ENCODE assay signal across 8 cellular contexts in the genomic region with DNA sequence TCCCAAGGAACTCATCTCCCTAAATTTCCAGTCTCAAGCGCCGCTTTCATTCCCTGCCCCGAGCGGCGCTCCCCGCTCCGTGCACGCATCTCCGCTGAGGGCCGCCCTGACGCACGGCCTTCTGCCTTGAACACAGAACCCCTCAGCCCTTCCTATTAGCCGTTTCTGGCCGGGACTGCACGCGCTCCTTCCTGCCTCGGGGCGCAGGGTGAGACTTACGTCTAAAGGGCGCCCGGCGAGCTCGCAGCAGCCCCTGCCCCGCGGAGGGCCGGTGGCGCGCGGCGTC. TPM values are rescaled to one million over a fixed set of nuclear protein-coding genes. Genes with fewer than 3 reads are reported as not detected.
DNase-seq lines count a peak whose midpoint lies in the region; ATAC-seq and TF ChIP-seq lines count a peak whose summit lies in the region.

No MANE protein-coding gene starts in this region.

- no peaks in the 10 kb centered on the region for H3K36me3 ChIP-seq in uterus

- no peaks in the 10 kb centered on the region for H3K27me3 Mint-ChIP-seq in T-helper 17 cell
- no peaks in the 10 kb centered on the region for H3K27me3 Mint-ChIP-seq in natural killer cell treated with Interleukin-12 subunit alpha and Interleukin-12 subunit beta and Interleukin-15 and Interleukin-18, amount 100 ng/mL, for 72 hours

- H3K9me3 Mint-ChIP-seq in natural killer cell treated with Interleukin-12 subunit alpha and Interleukin-12 subunit beta and Interleukin-15 and Interleukin-18, amount 100 ng/mL, for 72 hours = no peaks in the 10 kb centered on the region

- H3K27ac ChIP-seq in uterus = peak overlapping the region; percentile 98 to 100

- peak; percentile 77 for DNase-seq in ELF-1 (ENCODE audit: low read depth, low spot score)
- no peak for DNase-seq in T-helper 17 cell
- DNase-seq in epithelial cell of esophagus (ENCODE audit: low read depth) = peak; percentile 55
- no peak for DNase-seq in natural killer cell treated with Interleukin-12 subunit alpha and Interleukin-12 subunit beta and Interleukin-15 and Interleukin-18, amount 100 ng/mL, for 72 hours (ENCODE audit: low spot score)
- no peak for DNase-seq in uterus
- no peak for DNase-seq in glomerular visceral epithelial cell (ENCODE audit: extremely low spot score)

- TF ChIP-seq CTCF in epithelial cell of esophagus (IDR thresholded peaks at IDR 0.05; ENCODE audit: insufficient read depth, low read depth, low read length, missing control alignments) = no peak
- no peak for TF ChIP-seq CTCF in uterus (IDR thresholded peaks at IDR 0.05)

- no peaks in the 10 kb centered on the region for H3K4me1 ChIP-seq in uterus

- peak overlapping the region; percentile 92 for H3K4me3 ChIP-seq in epithelial cell of esophagus (ENCODE audit: low read length)
- H3K4me3 ChIP-seq in uterus = peak overlapping the region; percentile 89 to 97

- intact Hi-C loops in uterus (cut with DNase I; ENCODE audit: low total_unique reads) = no loop called here

- H3K4me3 Mint-ChIP-seq in T-helper 17 cell = peak overlapping the region; percentile 92
- peak overlapping the region; percentile 98 for H3K4me3 Mint-ChIP-seq in natural killer cell treated with Interleukin-12 subunit alpha and Interleukin-12 subunit beta and Interleukin-15 and Interleukin-18, amount 100 ng/mL, for 72 hours

- peak overlapping the region; percentile 96 for H3K27ac Mint-ChIP-seq in T-helper 17 cell
- H3K27ac Mint-ChIP-seq in natural killer cell treated with Interleukin-12 subunit alpha and Interleukin-12 subunit beta and Interleukin-15 and Interleukin-18, amount 100 ng/mL, for 72 hours = peak overlapping the region; percentile 95 to 99

- H3K36me3 Mint-ChIP-seq in T-helper 17 cell (ENCODE audit: low read depth) = peaks cover 9% of the 10 kb centered on the region
- peaks cover 36% of the 10 kb centered on the region for H3K36me3 Mint-ChIP-seq in natural killer cell treated with Interleukin-12 subunit alpha and Interleukin-12 subunit beta and Interleukin-15 and Interleukin-18, amount 100 ng/mL, for 72 hours

- ATAC-seq in GM19452 (IDR thresholded peaks at IDR 0.05; ENCODE audit: unreplicated experiment) (peak; percentile 46), HG03460 (IDR thresholded peaks at IDR 0.05; ENCODE audit: unreplicated experiment) (peak; percentile 35), T-helper 17 cell (peak; percentile 36)
- peak; percentile 69 to 73 for ATAC-seq in natural killer cell treated with Interleukin-12 subunit alpha and Interleukin-12 subunit beta and Interleukin-15 and Interleukin-18, amount 100 ng/mL, for 72 hours

- H3K4me1 Mint-ChIP-seq in T-helper 17 cell = peaks cover 48% of the 10 kb centered on the region
- H3K4me1 Mint-ChIP-seq in natural killer cell treated with Interleukin-12 subunit alpha and Interleukin-12 subunit beta and Interleukin-15 and Interleukin-18, amount 100 ng/mL, for 72 hours (ENCODE audit: low read depth in 2 of 2) = peaks cover 45 to 63% of the 10 kb centered on the region in 2 donors

- no peaks in the 10 kb centered on the region for H3K9me3 ChIP-seq in T-helper 17 cell (ENCODE audit: control insufficient read depth, low read length, poor library complexity, severe bottlenecking)
- no peaks in the 10 kb centered on the region for H3K9me3 ChIP-seq in uterus

- no peaks in the 10 kb centered on the region for H3K27me3 ChIP-seq in uterus

- no peak for TF ChIP-seq POLR2A in uterus (IDR thresholded peaks at IDR 0.05)

RNA-seq across cellular contexts. Expression of gene WAC, which starts 0.8 kb away (rescaled TPM):
- total RNA-seq in T-helper 17 cell (100 to 1,000 TPM; 171 to 195 TPM), uterus (100 to 1,000 TPM in 2 of 4 donors, 10 to 100 TPM in 2; 54.4 to 175 (median 90.4) TPM)
- total RNA-seq in natural killer cell treated with Interleukin-12 subunit alpha and Interleukin-12 subunit beta and Interleukin-15 and Interleukin-18, amount 100 ng/mL, for 72 hours = 100 to 1,000 TPM; 136 to 146 TPM

Comparison
In these comparisons a context has a peak if more than half of its experiments do, and no peak if none do; other contexts are left out.
1. DNase-seq: peak in ELF-1 (single experiment) and epithelial cell of esophagus (single experiment); none in T-helper 17 cell (0 of 3), natural killer cell treated with Interleukin-12 subunit alpha and Interleukin-12 subunit beta and Interleukin-15 and Interleukin-18, amount 100 ng/mL, for 72 hours (single experiment), uterus (0 of 2) and glomerular visceral epithelial cell (single experiment).
2. Peak in every context shown above with its lines, with median percentiles within 50 percentile points of each other: ATAC-seq.